Comparison of ENCODE assay signal across 1 cellular context in the genomic region with DNA sequence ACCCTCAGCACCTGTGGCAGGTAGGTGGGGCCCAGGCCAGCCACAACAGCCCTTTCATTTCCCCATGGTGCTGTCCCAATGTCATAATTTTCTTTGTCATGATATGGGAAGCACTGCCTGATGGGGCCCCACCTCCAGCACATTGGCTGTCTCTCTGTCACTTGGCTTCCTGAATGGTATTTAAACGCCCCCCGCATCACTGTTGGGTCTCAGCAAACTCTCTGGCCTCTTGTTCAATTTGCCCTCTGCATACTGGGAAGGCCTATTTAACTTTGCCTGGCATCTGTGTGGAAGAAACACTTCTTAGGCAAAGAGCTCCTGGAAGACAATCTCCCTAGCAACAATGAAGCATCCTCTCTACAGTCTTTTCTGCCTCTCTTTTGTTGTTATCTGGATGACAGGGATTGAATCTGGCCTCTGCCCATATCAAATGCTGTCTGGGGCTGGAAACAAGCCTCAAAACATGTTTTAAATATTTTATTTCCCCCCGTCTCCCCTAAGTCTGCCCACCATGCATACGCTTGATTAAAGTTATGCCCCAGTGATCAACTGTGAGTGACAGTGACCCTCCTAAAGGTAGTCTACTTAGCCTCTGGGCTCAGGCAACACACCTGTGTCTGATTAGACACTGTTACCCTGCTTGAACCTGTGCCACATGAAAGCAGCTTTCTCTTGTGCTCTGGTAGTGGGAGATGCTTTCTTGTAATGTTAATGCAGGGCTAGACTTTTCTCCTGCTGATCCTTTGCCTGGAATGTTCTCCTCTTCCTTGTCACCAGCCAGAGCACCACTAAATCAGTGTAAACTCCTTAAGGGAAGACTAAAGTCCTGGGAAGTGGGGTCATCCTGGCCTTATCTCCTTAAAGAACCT.
TF ChIP-seq lines count a peak whose summit lies in the region.

No MANE protein-coding gene starts in this region.

TF ChIP-seq in H1, 55 proteins besides CTCF, POLR2A, EP300 and RAD21 (continued from another document):
- TF ChIP-seq JUND (IDR thresholded peaks at IDR 0.05; ENCODE audit: low read length) (no peak), TEAD4 (IDR thresholded peaks at IDR 0.05; ENCODE audit: low read depth, low read length) (no peak), NRF1 (IDR thresholded peaks at IDR 0.05; ENCODE audit: low read depth, low read length) (no peak), KDM5A (IDR thresholded peaks at IDR 0.05; ENCODE audit: low read length) (no peak), RXRA (IDR thresholded peaks at IDR 0.05; ENCODE audit: insufficient read depth, low read depth, low read length) (no peak)
